8 cellular contexts compared by ENCODE assay signal in the genomic region with DNA sequence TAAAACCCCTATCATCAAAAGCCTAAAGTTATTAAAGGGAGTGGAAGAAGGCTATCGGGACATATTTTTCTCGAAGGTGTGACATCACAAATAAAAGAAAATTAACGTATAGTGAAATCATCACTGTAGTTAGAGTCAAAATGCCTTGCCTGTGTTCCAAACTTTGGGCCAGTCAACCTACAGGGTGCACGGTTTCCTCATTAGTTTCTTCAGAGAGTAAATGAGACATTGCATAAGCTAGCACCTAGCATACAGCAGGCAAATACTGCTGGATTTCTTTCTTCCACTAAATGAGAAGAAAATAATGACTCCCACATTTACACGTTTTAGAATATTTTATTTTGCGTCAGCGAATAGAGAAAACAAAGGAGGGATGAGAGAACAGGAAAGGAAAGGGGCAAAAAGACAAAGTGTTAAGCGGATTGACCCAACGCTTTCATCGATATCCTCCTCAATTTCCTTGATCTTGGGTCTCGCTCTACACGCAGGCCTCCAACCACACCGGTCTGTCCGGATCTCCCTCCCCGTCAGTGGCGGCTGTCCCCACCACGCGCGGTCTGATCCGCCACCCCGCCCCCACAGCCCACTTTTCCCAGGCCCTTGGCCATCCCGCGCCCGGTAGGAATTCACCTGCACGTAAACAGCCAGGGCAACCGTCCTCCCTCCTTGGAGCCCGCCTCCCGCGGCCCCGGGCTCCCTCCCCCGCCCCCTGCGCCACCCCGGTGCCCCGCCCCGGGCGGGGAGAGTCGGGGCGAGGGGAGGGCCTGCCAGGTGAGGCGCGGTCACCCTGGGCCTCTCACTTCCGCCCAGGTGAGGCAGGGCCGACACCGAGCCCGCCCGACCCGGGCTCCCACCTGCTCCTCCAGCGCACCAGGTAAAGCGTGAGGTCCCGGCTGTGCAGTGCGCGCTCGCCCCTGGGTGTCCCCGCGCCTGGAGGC. TPM values are rescaled to one million over a fixed set of nuclear protein-coding genes. Genes with fewer than 3 reads are reported as not detected.
DNase-seq lines count a peak whose midpoint lies in the region; ATAC-seq, FAIRE-seq and TF ChIP-seq lines count a peak whose summit lies in the region.

PATJ (plus strand) TSS at position 799 of the 938 bp plus-strand sequence. CDS start 20,413 bp downstream, outside the sequence.

- H3K27ac ChIP-seq in BLaER1 treated with 17β-estradiol and CSF1 and Interleukin-3, amounts not matched to agents 10 nM and 100 nM, result peak within 1 kb of the TSS in 10 of 11 experiments; percentile 20 to 62 (median 54); a peak in 16 of 22 replicates
- peak within 1 kb of the TSS; percentile 84 for H3K27ac ChIP-seq in RWPE1
- H3K27ac ChIP-seq in left ventricle myocardium inferior (replicated peaks), result peak within 1 kb of the TSS; percentile 98
- H3K27ac ChIP-seq in vagina, result peak within 1 kb of the TSS; percentile 97

- H3K27me3 ChIP-seq in BLaER1 treated with 17β-estradiol and CSF1 and Interleukin-3, amounts not matched to agents 10 nM and 100 nM, result peaks cover 18 to 35% (median 28%) of the 10 kb centered on the region in 11 experiments; a peak in 19 of 22 replicates
- H3K27me3 ChIP-seq in left ventricle myocardium inferior (ENCODE audit: low read depth) (no peaks in the 10 kb centered on the region), vagina (no peaks in the 10 kb centered on the region)

- TF ChIP-seq CTCF in RWPE1 (conservative IDR thresholded peaks at IDR 0.05; ENCODE audit: low read depth) (no peak), left ventricle myocardium inferior (IDR thresholded peaks at IDR 0.05; ENCODE audit: borderline replicate concordance) (no peak), vagina (IDR thresholded peaks at IDR 0.05) (no peak)

- H3K4me2 ChIP-seq in BLaER1 treated with 17β-estradiol and CSF1 and Interleukin-3, amounts not matched to agents 10 nM and 100 nM, result peak within 1 kb of the TSS; percentile 71 to 92 (median 85)

- DNase-seq in GM19239 (ENCODE audit: insufficient read length, low spot score) (peak; percentile 77), RWPE1 (ENCODE audit: low spot score) (peak; percentile 92), left ventricle myocardium inferior (peak; percentile 48), putamen (ENCODE audit: low spot score) (peak; percentile 60), vagina (ENCODE audit: extremely low spot score in 2 of 2) (peak in 1 of 2 donors; percentile 87)
- DNase-seq in activated naive CD8-positive, alpha-beta T cell treated with anti-CD3 and anti-CD28 coated beads for 36 hours, result peak; percentile 63

- peak; percentile 73 for ATAC-seq in HG03439 (IDR thresholded peaks at IDR 0.05; ENCODE audit: unreplicated experiment)

- intact Hi-C loops in left ventricle myocardium inferior (cut with micrococcal nuclease), result no loop called here
- intact Hi-C loops in vagina (cut with DNase I), result no loop called here

- H3K4me3 ChIP-seq in BLaER1 treated with 17β-estradiol and CSF1 and Interleukin-3, amounts not matched to agents 10 nM and 100 nM, result peak within 1 kb of the TSS; percentile 59 to 79 (median 71)
- H3K4me3 ChIP-seq in left ventricle myocardium inferior (peak within 1 kb of the TSS; percentile 98), vagina (peak within 1 kb of the TSS; percentile 87 to 96)

- H3K9ac ChIP-seq in BLaER1 treated with 17β-estradiol and CSF1 and Interleukin-3, amounts not matched to agents 10 nM and 100 nM, result peak within 1 kb of the TSS; percentile 59 to 80 (median 72)

- H3K4me3 Mint-ChIP-seq in activated naive CD8-positive, alpha-beta T cell treated with anti-CD3 and anti-CD28 coated beads for 36 hours, result peak within 1 kb of the TSS; percentile 91

- no peaks in the 10 kb centered on the region for H3K9me3 ChIP-seq in BLaER1 treated with 17β-estradiol and CSF1 and Interleukin-3, amounts not matched to agents 10 nM and 100 nM (replicated peaks in 1 of 11)
- H3K9me3 ChIP-seq in left ventricle myocardium inferior (replicated peaks) (no peaks in the 10 kb centered on the region), vagina (no peaks in the 10 kb centered on the region)

- peaks cover 17% of the 10 kb centered on the region for H3K4me1 Mint-ChIP-seq in activated naive CD8-positive, alpha-beta T cell treated with anti-CD3 and anti-CD28 coated beads for 36 hours

- peak; percentile 72 for FAIRE-seq in GM19239 (lab: Jason Lieb, UNC)

- peak within 1 kb of the TSS; percentile 86 for H3K27ac Mint-ChIP-seq in activated naive CD8-positive, alpha-beta T cell treated with anti-CD3 and anti-CD28 coated beads for 36 hours

- POLR2A ChIA-PET in RWPE1 (lab: Yijun Ruan, JAX; ENCODE audit: low non-redundant PET), result no interaction called here

- no peaks in the 10 kb centered on the region for H3K36me3 ChIP-seq in BLaER1 treated with 17β-estradiol and CSF1 and Interleukin-3, amounts not matched to agents 10 nM and 100 nM
- H3K36me3 ChIP-seq in left ventricle myocardium inferior, result no peaks in the 10 kb centered on the region
- H3K36me3 ChIP-seq in vagina, result no peaks in the 10 kb centered on the region

- H3K9me3 Mint-ChIP-seq in activated naive CD8-positive, alpha-beta T cell treated with anti-CD3 and anti-CD28 coated beads for 36 hours, result no peaks in the 10 kb centered on the region

- TF ChIP-seq POLR2A in vagina (IDR thresholded peaks at IDR 0.05), result no peak

- peaks cover 0 to 13% (median 4%) of the 10 kb centered on the region in 10 experiments; a peak in 8 of 20 replicates for H3K4me1 ChIP-seq in BLaER1 treated with 17β-estradiol and CSF1 and Interleukin-3, amounts not matched to agents 10 nM and 100 nM
- H3K4me1 ChIP-seq in left ventricle myocardium inferior, result peaks cover 24% of the 10 kb centered on the region
- peaks cover 31% of the 10 kb centered on the region for H3K4me1 ChIP-seq in vagina

- no peaks in the 10 kb centered on the region for H3K36me3 Mint-ChIP-seq in activated naive CD8-positive, alpha-beta T cell treated with anti-CD3 and anti-CD28 coated beads for 36 hours

- H3K27me3 Mint-ChIP-seq in activated naive CD8-positive, alpha-beta T cell treated with anti-CD3 and anti-CD28 coated beads for 36 hours, result no peaks in the 10 kb centered on the region

- CTCF ChIA-PET in RWPE1 (lab: Yijun Ruan, JAX), result no interaction called here

- H4K20me1 ChIP-seq in BLaER1 treated with 17β-estradiol and CSF1 and Interleukin-3, amounts not matched to agents 10 nM and 100 nM, result no peaks in the 10 kb centered on the region

RNA-seq across cellular contexts. Expression of gene PATJ, which starts in this region (rescaled TPM):
- 1 to 10 TPM; 6.8 to 8.9 TPM for total RNA-seq in activated naive CD8-positive, alpha-beta T cell treated with anti-CD3 and anti-CD28 coated beads for 36 hours
- 166 TPM for total RNA-seq in left ventricle myocardium inferior
- total RNA-seq in vagina, result 83.2 TPM
